In genomic region chr22:19158649-19159048, GRCh38 we compare ENCODE assay signal across 5 cellular contexts. TPM values are rescaled to one million over a fixed set of nuclear protein-coding genes. Genes with fewer than 3 reads are reported as not detected.
"Had no signal": no experiment of that assay in that cellular context is flagged by ENCODE, and none has a peak within 500 bp of the region (broad histone marks: within the 10 kb centered on the region; RNA-seq: fewer than 3 reads in every experiment).

No MANE protein-coding gene starts in this region.

RNA-seq across cellular contexts. Expression of gene GSC2, which starts 8.6 kb away (rescaled TPM):
- total RNA-seq: HepG2, HT-29, HT1080, IMR-90 had no signal
- polyA plus RNA-seq: HepG2, IgD-negative memory B cell, IMR-90 had no signal

RNA-seq across cellular contexts. Expression of gene TSSK2, which starts 27.5 kb away (rescaled TPM):
- total RNA-seq: HepG2, HT-29, HT1080, IMR-90 had no signal
- polyA plus RNA-seq: HepG2, IgD-negative memory B cell, IMR-90 had no signal
